ENCODE assay signal across 25 cellular contexts in the genomic region with DNA sequence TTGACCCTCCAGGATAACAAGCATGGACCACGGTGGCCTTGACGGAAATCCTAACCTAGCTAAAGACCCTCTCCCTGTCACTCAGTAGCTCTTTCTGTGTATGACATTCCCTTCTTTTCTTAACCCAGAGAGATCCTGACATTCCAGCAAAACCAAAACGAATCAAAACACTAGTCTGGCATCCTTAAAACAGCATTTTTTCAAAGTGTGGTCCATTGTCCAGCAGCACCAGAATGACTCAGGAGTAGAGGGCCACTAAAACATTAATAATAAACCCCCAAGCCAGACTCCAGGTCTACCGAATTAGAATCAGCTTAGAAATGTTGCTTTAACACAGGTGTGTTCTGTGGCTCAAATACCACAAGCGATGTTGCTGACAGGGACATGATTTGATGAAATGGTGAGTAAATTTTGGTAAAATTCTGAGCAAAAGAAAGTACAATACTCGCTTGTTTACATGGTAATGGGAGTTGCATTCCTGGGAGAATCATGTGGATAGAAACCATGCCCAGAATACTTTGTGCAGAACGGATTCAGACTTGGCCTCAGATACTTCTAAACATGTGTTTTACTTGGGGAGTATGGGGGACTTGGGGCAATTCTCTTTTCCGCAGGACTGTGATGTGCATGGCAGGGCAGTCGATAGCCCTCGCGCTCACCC.
"Had no signal": no experiment of that assay in that cellular context is flagged by ENCODE, and none has a peak within 500 bp of the region (broad histone marks: within the 10 kb centered on the region; RNA-seq: fewer than 3 reads in every experiment).

No MANE protein-coding gene starts in this region.

- H3K9ac ChIP-seq: parathyroid adenoma had no signal

- H3K4me1 ChIP-seq: adrenal gland, ascending aorta, parathyroid adenoma, upper lobe of left lung had no signal

- H3K27ac ChIP-seq: adrenal gland, ascending aorta, hepatocyte, neutrophil, parathyroid adenoma, thoracic aorta, upper lobe of left lung had no signal

- H3K36me3 Mint-ChIP-seq: activated naive CD8-positive, alpha-beta T cell; immature natural killer cell had no signal

- H3K9me3 Mint-ChIP-seq: activated B cell treated with CpG ODN at 0.5 μM for 24 hours; activated T-cell treated with anti-CD3 and anti-CD28 coated beads, Interleukin-2, amount 50 U/mL, for 4 hours; activated T-helper 2 cell treated with anti-CD3 and anti-CD28 coated beads, Interferon-gamma antibody, Interleukin-2, Interleukin-4, amounts not matched to agents 10 μg/mL and 5 μg/mL and 100 μg/mL, durations not matched to agents 14 hours and 24 hours and 36 hours; dendritic cell treated with granulocyte-macrophage colony-stimulating factor and Interleukin-4, amounts not matched to agents 40 ng/mL and 50 ng/mL, for 4 days; immature natural killer cell; nephron; T-helper 1 cell treated with Interleukin-12 subunit alpha and Interleukin-12 subunit beta and Interleukin-4 antibody, amounts not matched to agents 30 μg/mL and 1 μg/mL, for 36 hours had no signal

- H3K27ac Mint-ChIP-seq: activated B cell treated with CpG ODN at 0.5 μM for 24 hours; activated CD4-positive, alpha-beta T cell treated with anti-CD3 and anti-CD28 coated beads for 36 hours; activated naive CD8-positive, alpha-beta T cell; activated T-helper 2 cell treated with anti-CD3 and anti-CD28 coated beads, Interferon-gamma antibody, Interleukin-2, Interleukin-4, amounts not matched to agents 10 μg/mL and 5 μg/mL and 100 μg/mL, durations not matched to agents 14 hours and 24 hours and 36 hours; dendritic cell treated with granulocyte-macrophage colony-stimulating factor and Interleukin-4, amounts not matched to agents 40 ng/mL and 50 ng/mL, for 4 days; immature natural killer cell; nephron; T-helper 1 cell treated with Interleukin-12 subunit alpha and Interleukin-12 subunit beta and Interleukin-4 antibody, amounts not matched to agents 30 μg/mL and 1 μg/mL, for 36 hours had no signal

- H3K27me3 ChIP-seq: adrenal gland, ascending aorta, neutrophil, upper lobe of left lung had no signal

- ATAC-seq: activated CD4-positive, alpha-beta T cell treated with anti-CD3 and anti-CD28 coated beads for 36 hours; activated T-cell treated with anti-CD3 and anti-CD28 coated beads, Interleukin-2, amount 50 U/mL, for 4 hours; sciatic nerve had no signal

- DNase-seq: activated B cell treated with CpG ODN at 0.5 μM for 24 hours; activated CD4-positive, alpha-beta T cell treated with anti-CD3 and anti-CD28 coated beads for 36 hours; activated CD4-positive, alpha-beta T cell treated with anti-CD3 and anti-CD28 coated beads, Interleukin-2, amount 50 U/mL, for 48 hours; activated CD8-positive, alpha-beta memory T cell treated with anti-CD3 and anti-CD28 coated beads, Interleukin-2, amount 50 U/mL, for 48 hours; activated naive CD4-positive, alpha-beta T cell; activated T-cell treated with anti-CD3 and anti-CD28 coated beads, Interleukin-2, amount 50 U/mL, for 4 hours; adrenal gland; effector CD4-positive, alpha-beta T cell; erythroblast; glutamatergic neuron; immature natural killer cell; stimulated activated CD4-positive, alpha-beta T cell treated with anti-CD3 and anti-CD28 coated beads, Interleukin-4, amount 100 ng/mL, for 1 hour; stimulated activated naive CD4-positive, alpha-beta T cell treated with Interleukin-2 at 50 U/mL for 16 hours; upper lobe of left lung had no signal

- H3K9me3 ChIP-seq: adrenal gland, ascending aorta, neutrophil, thoracic aorta, upper lobe of left lung had no signal

- H3K36me3 ChIP-seq: adrenal gland, ascending aorta, neutrophil, thoracic aorta, upper lobe of left lung had no signal

- H3K4me3 ChIP-seq: adrenal gland, ascending aorta, hepatocyte, thoracic aorta, upper lobe of left lung had no signal

- H3K4me2 ChIP-seq: hepatocyte had no signal

- H3K4me3 Mint-ChIP-seq: activated B cell treated with CpG ODN at 0.5 μM for 24 hours; activated CD4-positive, alpha-beta T cell treated with anti-CD3 and anti-CD28 coated beads for 36 hours; activated naive CD8-positive, alpha-beta T cell; activated T-cell treated with anti-CD3 and anti-CD28 coated beads, Interleukin-2, amount 50 U/mL, for 4 hours; dendritic cell treated with granulocyte-macrophage colony-stimulating factor and Interleukin-4, amounts not matched to agents 40 ng/mL and 50 ng/mL, for 4 days; immature natural killer cell; nephron; T-helper 1 cell treated with Interleukin-12 subunit alpha and Interleukin-12 subunit beta and Interleukin-4 antibody, amounts not matched to agents 30 μg/mL and 1 μg/mL, for 36 hours had no signal

- H3K4me1 Mint-ChIP-seq: activated B cell treated with CpG ODN at 0.5 μM for 24 hours; activated CD4-positive, alpha-beta T cell treated with anti-CD3 and anti-CD28 coated beads for 36 hours; immature natural killer cell; nephron had no signal

- H2AFZ ChIP-seq: hepatocyte, parathyroid adenoma had no signal
